ENCODE assay signal across 27 cellular contexts in the genomic region with DNA sequence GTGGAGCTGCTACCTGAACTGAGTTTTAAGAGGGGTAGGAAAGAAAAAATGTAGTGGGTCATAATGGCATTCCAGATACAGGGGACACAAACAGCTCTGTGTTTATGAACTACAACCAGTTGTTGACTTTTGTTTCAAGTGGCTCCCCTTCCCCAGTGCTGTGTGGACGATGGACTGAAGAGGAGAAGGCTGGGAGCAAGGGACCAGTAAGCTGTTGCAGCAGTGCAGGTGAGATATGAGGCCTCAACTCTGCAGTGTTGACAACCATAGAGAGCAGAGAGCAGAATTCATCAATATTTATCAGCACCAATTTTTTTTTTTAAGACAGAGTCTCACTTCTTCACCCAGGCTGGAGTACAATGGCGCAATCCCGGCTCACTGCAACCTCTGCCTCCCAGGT. TPM values are rescaled to one million over a fixed set of nuclear protein-coding genes. Genes with fewer than 3 reads are reported as not detected.
A peak's percentile ranks its signal among the peaks of the same experiment; 100 is the strongest.
DNase-seq lines count a peak whose midpoint lies in the region; ATAC-seq, FAIRE-seq and TF ChIP-seq lines count a peak whose summit lies in the region.
"Had no signal": no experiment of that assay in that cellular context is flagged by ENCODE, and none has a peak within 500 bp of the region (broad histone marks: within the 10 kb centered on the region; RNA-seq: fewer than 3 reads in every experiment).

No MANE protein-coding gene starts in this region.

- POLR2A ChIA-PET in HepG2 (lab: Yijun Ruan, JAX), result no interaction called here

- peak overlapping the region; percentile 9 for H3K27ac Mint-ChIP-seq in activated T-cell treated with anti-CD3 and anti-CD28 coated beads, Interleukin-2, amount 50 U/mL, for 24 hours
- H3K27ac Mint-ChIP-seq: B cell; CD4-positive, CD25-positive, alpha-beta regulatory T cell; CD8-positive, alpha-beta T cell; HFFc6 had no signal

- no peaks in the 10 kb centered on the region for H3K79me2 ChIP-seq in HepG2 (ENCODE audit: insufficient read depth, low read length)

- no TSS peak for BruUV-seq in HepG2 (replicated peaks; lab: Mats Ljungman, UMichigan)

- H3K27ac ChIP-seq in HepG2 (ENCODE audit: extremely low read length, insufficient read depth, low read length) (no peak overlapping the region), right lobe of liver (no peak overlapping the region), left lung (no peak overlapping the region)
- H3K27ac ChIP-seq: 22Rv1, BLaER1, C4-2B had no signal

- H2AFZ ChIP-seq in HepG2 (ENCODE audit: low read length), result no peak overlapping the region

- H3K36me3 Mint-ChIP-seq in activated T-cell treated with anti-CD3 and anti-CD28 coated beads, Interleukin-2, amount 50 U/mL, for 24 hours (ENCODE audit: low read depth), result peaks cover 25% of the 10 kb centered on the region
- H3K36me3 Mint-ChIP-seq: CD8-positive, alpha-beta T cell had no signal

- peak; percentile 50 for ATAC-seq in HepG2
- ATAC-seq in right lobe of liver, result no peak
- ATAC-seq in left lung, result peak; percentile 32
- ATAC-seq in HG02840 (IDR thresholded peaks at IDR 0.05; ENCODE audit: low FRiP score, unreplicated experiment), result no peak
- no peak for ATAC-seq in GM18870 (IDR thresholded peaks at IDR 0.05; ENCODE audit: unreplicated experiment)
- ATAC-seq: CD8-positive, alpha-beta T cell had no signal

- H3K4me1 Mint-ChIP-seq in activated T-cell treated with anti-CD3 and anti-CD28 coated beads, Interleukin-2, amount 50 U/mL, for 24 hours (ENCODE audit: low read depth), result peaks cover 14% of the 10 kb centered on the region
- H3K4me1 Mint-ChIP-seq: B cell had no signal

- WGBS in HepG2 (ENCODE audit: low lambda C conversion rate), result 56% methylated on average over 3 of the region's 3 CpGs
- WGBS in right lobe of liver (ENCODE audit: insufficient coverage, low coverage, low lambda C conversion rate, missing lambda C conversion rate), result no CpG with 5 or more reads among the region's 3 CpGs

- H3K36me3 ChIP-seq in HepG2 (replicated peaks in 1 of 2; ENCODE audit: control insufficient read depth in 1 of 2, insufficient read depth in 2 of 2, low read length in 2 of 2), result no peaks in the 10 kb centered on the region
- peaks cover 0 to 16% (median 2%) of the 10 kb centered on the region in 4 donors for H3K36me3 ChIP-seq in right lobe of liver
- H3K36me3 ChIP-seq in left lung, result peaks cover 0 to 41% of the 10 kb centered on the region in 2 donors
- H3K36me3 ChIP-seq: HAP-1 had no signal

- no peak overlapping the region for H3K4me2 ChIP-seq in HepG2 (ENCODE audit: low read depth, low read length)
- H3K4me2 ChIP-seq: BLaER1 had no signal

- H3K4me1 ChIP-seq in HepG2 (ENCODE audit: insufficient read depth, low read length) (peaks cover 20% of the 10 kb centered on the region), right lobe of liver (peaks cover 0 to 23% (median 4%) of the 10 kb centered on the region in 4 donors), left lung (no peaks in the 10 kb centered on the region)
- H3K4me1 ChIP-seq: BLaER1, Caco-2, HAP-1 had no signal

- TF ChIP-seq CTCF in HepG2 (CRISPR knock-in tag; IDR thresholded peaks at IDR 0.05) (no peak), right lobe of liver (IDR thresholded peaks at IDR 0.05) (no peak), left lung (IDR thresholded peaks at IDR 0.05) (no peak)

- H3K27me3 Mint-ChIP-seq in activated T-cell treated with anti-CD3 and anti-CD28 coated beads, Interleukin-2, amount 50 U/mL, for 24 hours, result no peaks in the 10 kb centered on the region
- H3K27me3 Mint-ChIP-seq: B cell had no signal

- FAIRE-seq in HepG2 (lab: Jason Lieb, UNC), result no peak
- FAIRE-seq: A204.1, D721Med, GM12891, GM18507, H54 had no signal

- intact Hi-C loops in HepG2 (cut with micrococcal nuclease; ENCODE audit: unreplicated experiment), result no loop called here
- intact Hi-C loops in right lobe of liver (cut with DNase I), result no loop called here
- intact Hi-C loops in left lung (cut with DNase I), result no loop called here

- H3K9ac ChIP-seq in HepG2 (ENCODE audit: insufficient read depth, low read depth, low read length), result no peak overlapping the region
- H3K9ac ChIP-seq: BLaER1 had no signal

- H4K20me1 ChIP-seq in HepG2 (ENCODE audit: insufficient read depth, low read length), result no peaks in the 10 kb centered on the region

- no peak for DNase-seq in activated T-cell treated with anti-CD3 and anti-CD28 coated beads, Interleukin-2, amount 50 U/mL, for 24 hours
- DNase-seq in activated T-cell treated with anti-CD3 and anti-CD28 coated beads, Interleukin-2, amount 50 U/mL, for 48 hours, result no peak
- DNase-seq in HepG2 (ENCODE audit: low spot score) (no peak), right lobe of liver (no peak), left lung (no peak), D341Med (ENCODE audit: low spot score) (no peak)
- DNase-seq: Caco-2; CD4-positive, CD25-positive, alpha-beta regulatory T cell; CD8-positive, alpha-beta T cell; DMS 273 treated with DMSO at 0.1 percent for 48 hours; DMS79; EL; GDM1; GOT3; HFFc6 had no signal

- H3K4me3 Mint-ChIP-seq in activated T-cell treated with anti-CD3 and anti-CD28 coated beads, Interleukin-2, amount 50 U/mL, for 24 hours, result no peak overlapping the region
- H3K4me3 Mint-ChIP-seq: B cell; CD4-positive, CD25-positive, alpha-beta regulatory T cell; CD8-positive, alpha-beta T cell; HFFc6 had no signal

- in situ Hi-C loops in HepG2 (cut with HindIII; ENCODE audit: extremely low pct_ligation_motif_present, low pct_unique_long_range_greater_than_20kb), result no loop called here

- no peaks in the 10 kb centered on the region for H3K9me3 Mint-ChIP-seq in activated T-cell treated with anti-CD3 and anti-CD28 coated beads, Interleukin-2, amount 50 U/mL, for 24 hours
- H3K9me3 Mint-ChIP-seq: CD4-positive, CD25-positive, alpha-beta regulatory T cell; CD8-positive, alpha-beta T cell; HFFc6 had no signal

- TF ChIP-seq POLR2A in HepG2 (IDR thresholded peaks at IDR 0.05; ENCODE audit: insufficient read depth in 1 of 2, low read depth in 2 of 2, low read length in 2 of 2) (no peak), right lobe of liver (IDR thresholded peaks at IDR 0.05) (no peak)

- H3K9me3 ChIP-seq in HepG2 (ENCODE audit: low read length), result no peaks in the 10 kb centered on the region
- H3K9me3 ChIP-seq in right lobe of liver, result no peaks in the 10 kb centered on the region
- no peaks in the 10 kb centered on the region for H3K9me3 ChIP-seq in left lung
- H3K9me3 ChIP-seq: BLaER1, Caco-2, HAP-1 had no signal

- TF ChIP-seq EP300 in HepG2 (IDR thresholded peaks at IDR 0.05; ENCODE audit: low read depth in 2 of 2, low read length in 2 of 2), result no peak
- no peak for TF ChIP-seq EP300 in HepG2 (CRISPR knock-in tag; IDR thresholded peaks at IDR 0.05; ENCODE audit: borderline replicate concordance)

- CTCF ChIA-PET in HepG2 (lab: Yijun Ruan, JAX; ENCODE audit: low intra/inter-chr PET ratio, low total read pairs), result no interaction called here

- no peak for TF ChIP-seq RAD21 in HepG2 (CRISPR knock-in tag; IDR thresholded peaks at IDR 0.05)

- H3K27me3 ChIP-seq in HepG2 (ENCODE audit: control insufficient read depth in 1 of 2, insufficient read depth in 2 of 2, low read length in 2 of 2) (no peaks in the 10 kb centered on the region), right lobe of liver (no peaks in the 10 kb centered on the region), left lung (no peaks in the 10 kb centered on the region)
- H3K27me3 ChIP-seq: BLaER1 had no signal

- H3K4me3 ChIP-seq in HepG2 (replicated peaks in 1 of 3; ENCODE audit: insufficient read depth in 1 of 3, low read depth in 2 of 3, low read length in 3 of 3), result no peak overlapping the region
- no peak overlapping the region for H3K4me3 ChIP-seq in right lobe of liver
- no peak overlapping the region for H3K4me3 ChIP-seq in left lung
- H3K4me3 ChIP-seq: BLaER1, HAP-1 had no signal

TF ChIP-seq in HepG2, 621 proteins besides CTCF, POLR2A, EP300 and RAD21 (continues in another document):
- TF ChIP-seq NR3C1 (CRISPR knock-in tag; IDR thresholded peaks at IDR 0.05), result no peak
- no peak for TF ChIP-seq PAX8 (CRISPR knock-in tag; IDR thresholded peaks at IDR 0.05; ENCODE audit: borderline replicate concordance)

RNA-seq across cellular contexts. Expression of a gene that starts 46.6 kb away (rescaled TPM):
- total RNA-seq in HepG2 (2016; rRNA removed; fragmentation: Illumina TruSeq; extraction: Trizol) (314 and 466 TPM in 2 replicates), right lobe of liver (10 to 100 TPM; 56.9 to 74.3 (median 64.0) TPM), left lung (100 to 1,000 TPM; 136 to 174 TPM)
- 106 and 114 TPM in 2 replicates for total RNA-seq in HepG2 (2016; cell fraction: cytosol; rRNA removed; fragmentation: Illumina TruSeq; extraction: Trizol; ENCODE audit: low read depth)
- total RNA-seq in HepG2 (2016; cell fraction: insoluble cytoplasmic fraction; rRNA removed; fragmentation: Illumina TruSeq; extraction: Trizol), result 318 and 433 TPM in 2 replicates
- 152 and 204 TPM in 2 replicates for total RNA-seq in HepG2 (2016; cell fraction: membrane; rRNA removed; fragmentation: Illumina TruSeq; extraction: Trizol)
- total RNA-seq in HepG2 (2016; cell fraction: nucleus; rRNA removed; fragmentation: Illumina TruSeq; extraction: Trizol), result 480 and 515 TPM in 2 replicates
- polyA plus RNA-seq in HepG2 (2011; rRNA removed), result 23.9 and 29.3 TPM in 2 replicates
- 8.1 and 12.2 TPM in 2 replicates for polyA plus RNA-seq in HepG2 (2011; cell fraction: cytosol; rRNA removed)
- 21.1 and 35.5 TPM in 2 replicates for polyA plus RNA-seq in HepG2 (2011; cell fraction: nucleus; rRNA removed)
- 29.6 and 57.6 TPM in 2 replicates for polyA plus RNA-seq in HepG2 (2012)
- 20.1 and 21.0 TPM in 2 replicates for polyA plus RNA-seq in HepG2 (2016; cell fraction: cytosol; fragmentation: Illumina TruSeq; extraction: Trizol; ENCODE audit: low read depth)
- polyA plus RNA-seq in HepG2 (2016; cell fraction: insoluble cytoplasmic fraction; fragmentation: Illumina TruSeq; extraction: Trizol; ENCODE audit: low read depth), result 174 and 187 TPM in 2 replicates
- 57.3 and 58.5 TPM in 2 replicates for polyA plus RNA-seq in HepG2 (2016; cell fraction: membrane; fragmentation: Illumina TruSeq; extraction: Trizol; ENCODE audit: low read depth)
- polyA plus RNA-seq in HepG2 (2016; cell fraction: nucleus; fragmentation: Illumina TruSeq; extraction: Trizol; ENCODE audit: insufficient read depth, low read depth), result 472 and 516 TPM in 2 replicates
- polyA minus RNA-seq in HepG2 (2011; rRNA and poly(A)+ RNA removed; ENCODE audit: low replicate concordance), result 42.3 and 54.4 TPM in 2 replicates
- polyA minus RNA-seq in HepG2 (2011; cell fraction: cytosol; rRNA and poly(A)+ RNA removed), result 71.4 and 82.9 TPM in 2 replicates
- polyA minus RNA-seq in HepG2 (2011; cell fraction: nucleus; rRNA and poly(A)+ RNA removed), result 248 and 279 TPM in 2 replicates

Comparison
In these comparisons a context has a peak if more than half of its experiments do, and no peak if none do; other contexts are left out.
1. ATAC-seq: peak in HepG2 (single experiment) and left lung (single experiment); none in right lobe of liver (0 of 4), HG02840 (single experiment) and GM18870 (single experiment).